In genomic region chr7:12518920-12519681, GRCh38 we compare ENCODE assay signal across 8 cellular contexts. TPM values are rescaled to one million over a fixed set of nuclear protein-coding genes. Genes with fewer than 3 reads are reported as not detected.
DNase-seq lines count a peak whose midpoint lies in the region; ATAC-seq and TF ChIP-seq lines count a peak whose summit lies in the region.

No MANE protein-coding gene starts in this region.

- CTCF ChIA-PET in activated CD8-positive, alpha-beta T cell treated with anti-CD3 and anti-CD28 coated beads for 36 hours (lab: Charles Lee), result interaction anchor here (0.9 to 1.8 kb wide), 10 partner anchors 8 to 105 kb away, joined by 3 to 6 read pairs (median 3); no protein-coding TSS in a partner anchor

- no peak overlapping the region for H3K27ac Mint-ChIP-seq in activated CD8-positive, alpha-beta T cell treated with anti-CD3 and anti-CD28 coated beads for 36 hours
- H3K27ac Mint-ChIP-seq in natural killer cell treated with Interleukin-12 subunit alpha and Interleukin-12 subunit beta and Interleukin-15 and Interleukin-18, amount 100 ng/mL, for 72 hours, result no peak overlapping the region
- no peak overlapping the region for H3K27ac Mint-ChIP-seq in activated T-cell treated with anti-CD3 and anti-CD28 coated beads, Interleukin-2, amount 50 U/mL, for 72 hours

- intact Hi-C loops in activated CD8-positive, alpha-beta T cell treated with anti-CD3 and anti-CD28 coated beads for 36 hours (cut with micrococcal nuclease), result loop anchor here (5.0 kb wide), 1 partner anchor 103 kb away; no protein-coding TSS in a partner anchor

- ATAC-seq in GM21423 (IDR thresholded peaks at IDR 0.05; ENCODE audit: unreplicated experiment) (peak; percentile 93), HG03469 (IDR thresholded peaks at IDR 0.05; ENCODE audit: unreplicated experiment) (peak; percentile 85)
- peak; percentile 34 for ATAC-seq in activated CD8-positive, alpha-beta T cell treated with anti-CD3 and anti-CD28 coated beads for 36 hours
- ATAC-seq in natural killer cell treated with Interleukin-12 subunit alpha and Interleukin-12 subunit beta and Interleukin-15 and Interleukin-18, amount 100 ng/mL, for 72 hours, result peak; percentile 20
- ATAC-seq in activated T-cell treated with anti-CD3 and anti-CD28 coated beads, Interleukin-2, amount 50 U/mL, for 72 hours (replicated peaks in 1 of 2), result no peak

- peaks cover 2% of the 10 kb centered on the region for H3K9me3 Mint-ChIP-seq in activated CD8-positive, alpha-beta T cell treated with anti-CD3 and anti-CD28 coated beads for 36 hours
- peaks cover 6% of the 10 kb centered on the region for H3K9me3 Mint-ChIP-seq in natural killer cell treated with Interleukin-12 subunit alpha and Interleukin-12 subunit beta and Interleukin-15 and Interleukin-18, amount 100 ng/mL, for 72 hours
- peaks cover 5 to 10% of the 10 kb centered on the region in 2 donors for H3K9me3 Mint-ChIP-seq in activated T-cell treated with anti-CD3 and anti-CD28 coated beads, Interleukin-2, amount 50 U/mL, for 72 hours

- peak; percentile 85 for TF ChIP-seq CTCF in GM12864 (IDR thresholded peaks at IDR 0.05; ENCODE audit: low read depth, low read length, missing control alignments)
- peak; percentile 34 for TF ChIP-seq CTCF in activated CD8-positive, alpha-beta T cell treated with anti-CD3 and anti-CD28 coated beads for 36 hours (IDR thresholded peaks at IDR 0.05)

- POLR2A ChIA-PET in activated CD8-positive, alpha-beta T cell treated with anti-CD3 and anti-CD28 coated beads for 36 hours (lab: Charles Lee), result no interaction called here

- peaks cover 9% of the 10 kb centered on the region for H3K27me3 Mint-ChIP-seq in activated CD8-positive, alpha-beta T cell treated with anti-CD3 and anti-CD28 coated beads for 36 hours
- H3K27me3 Mint-ChIP-seq in natural killer cell treated with Interleukin-12 subunit alpha and Interleukin-12 subunit beta and Interleukin-15 and Interleukin-18, amount 100 ng/mL, for 72 hours, result peaks cover 3 to 18% of the 10 kb centered on the region in 2 donors
- peaks cover 18% of the 10 kb centered on the region for H3K27me3 Mint-ChIP-seq in activated T-cell treated with anti-CD3 and anti-CD28 coated beads, Interleukin-2, amount 50 U/mL, for 72 hours (ENCODE audit: low read depth)

- H3K4me3 ChIP-seq in GM12864 (ENCODE audit: low read depth, low read length), result no peak overlapping the region

- DNase-seq in GM12864 (ENCODE audit: low read depth) (no peak), UCSD-AML1 (lab: John Stamatoyannopoulos, UW; ENCODE audit: unreplicated experiment) (no peak), hippocampal formation (lab: John Stamatoyannopoulos, UW) (no peak)
- DNase-seq in activated CD8-positive, alpha-beta T cell treated with anti-CD3 and anti-CD28 coated beads for 36 hours, result no peak
- DNase-seq in natural killer cell treated with Interleukin-12 subunit alpha and Interleukin-12 subunit beta and Interleukin-15 and Interleukin-18, amount 100 ng/mL, for 72 hours (ENCODE audit: low spot score), result no peak
- DNase-seq in activated T-cell treated with anti-CD3 and anti-CD28 coated beads, Interleukin-2, amount 50 U/mL, for 72 hours, result no peak

- H3K4me3 Mint-ChIP-seq in activated CD8-positive, alpha-beta T cell treated with anti-CD3 and anti-CD28 coated beads for 36 hours, result no peak overlapping the region
- no peak overlapping the region for H3K4me3 Mint-ChIP-seq in natural killer cell treated with Interleukin-12 subunit alpha and Interleukin-12 subunit beta and Interleukin-15 and Interleukin-18, amount 100 ng/mL, for 72 hours
- H3K4me3 Mint-ChIP-seq in activated T-cell treated with anti-CD3 and anti-CD28 coated beads, Interleukin-2, amount 50 U/mL, for 72 hours, result no peak overlapping the region

- no peaks in the 10 kb centered on the region for H3K36me3 Mint-ChIP-seq in activated CD8-positive, alpha-beta T cell treated with anti-CD3 and anti-CD28 coated beads for 36 hours (ENCODE audit: low read depth)
- peaks cover 10% of the 10 kb centered on the region for H3K36me3 Mint-ChIP-seq in natural killer cell treated with Interleukin-12 subunit alpha and Interleukin-12 subunit beta and Interleukin-15 and Interleukin-18, amount 100 ng/mL, for 72 hours
- H3K36me3 Mint-ChIP-seq in activated T-cell treated with anti-CD3 and anti-CD28 coated beads, Interleukin-2, amount 50 U/mL, for 72 hours (ENCODE audit: insufficient read depth in 2 of 2), result peaks cover 1 to 2% of the 10 kb centered on the region in 2 donors

- H3K4me1 Mint-ChIP-seq in activated CD8-positive, alpha-beta T cell treated with anti-CD3 and anti-CD28 coated beads for 36 hours (ENCODE audit: low read depth), result no peaks in the 10 kb centered on the region
- H3K4me1 Mint-ChIP-seq in natural killer cell treated with Interleukin-12 subunit alpha and Interleukin-12 subunit beta and Interleukin-15 and Interleukin-18, amount 100 ng/mL, for 72 hours (ENCODE audit: low read depth in 2 of 2), result no peaks in the 10 kb centered on the region
- no peaks in the 10 kb centered on the region for H3K4me1 Mint-ChIP-seq in activated T-cell treated with anti-CD3 and anti-CD28 coated beads, Interleukin-2, amount 50 U/mL, for 72 hours (ENCODE audit: low read depth)

RNA-seq across cellular contexts. Expression of gene SCIN, which starts 51.4 kb away (rescaled TPM):
- not detected for total RNA-seq in activated CD8-positive, alpha-beta T cell treated with anti-CD3 and anti-CD28 coated beads for 36 hours
- total RNA-seq in natural killer cell treated with Interleukin-12 subunit alpha and Interleukin-12 subunit beta and Interleukin-15 and Interleukin-18, amount 100 ng/mL, for 72 hours, result not detected
- total RNA-seq in activated T-cell treated with anti-CD3 and anti-CD28 coated beads, Interleukin-2, amount 50 U/mL, for 72 hours, result under 1 TPM; 0.10 to 0.14 TPM

Comparison
In these comparisons a context has a peak if more than half of its experiments do, and no peak if none do; other contexts are left out.
1. ATAC-seq: peak in GM21423 (single experiment), HG03469 (single experiment), activated CD8-positive, alpha-beta T cell treated with anti-CD3 and anti-CD28 coated beads for 36 hours (single experiment) and natural killer cell treated with Interleukin-12 subunit alpha and Interleukin-12 subunit beta and Interleukin-15 and Interleukin-18, amount 100 ng/mL, for 72 hours (2 of 2); none in activated T-cell treated with anti-CD3 and anti-CD28 coated beads, Interleukin-2, amount 50 U/mL, for 72 hours (0 of 2).